ENCODE assay signal across 14 cellular contexts in genomic region chr6:75493400-75494064, GRCh38. TPM values are rescaled to one million over a fixed set of nuclear protein-coding genes. Genes with fewer than 3 reads are reported as not detected.
A peak's percentile ranks its signal among the peaks of the same experiment; 100 is the strongest.
DNase-seq lines count a peak whose midpoint lies in the region; ATAC-seq and TF ChIP-seq lines count a peak whose summit lies in the region.
"Had no signal": no experiment of that assay in that cellular context is flagged by ENCODE, and none has a peak within 500 bp of the region (broad histone marks: within the 10 kb centered on the region; RNA-seq: fewer than 3 reads in every experiment).

Gene FILIP1, minus strand, starts transcription at chr6:75493800. Its CDS starts 78,828 bp downstream, at chr6:75414972.

- H3K4me3 Mint-ChIP-seq in T-helper 1 cell treated with Interleukin-12 subunit alpha and Interleukin-12 subunit beta and Interleukin-4 antibody, amounts not matched to agents 30 μg/mL and 1 μg/mL, for 36 hours = peak within 1 kb of the TSS; percentile 8
- no peak within 1 kb of the TSS for H3K4me3 Mint-ChIP-seq in T-helper 17 cell
- H3K4me3 Mint-ChIP-seq: IgD-negative memory B cell, memory B cell had no signal

- H3K4me3 ChIP-seq in fibroblast of the aortic adventitia (ENCODE audit: low read depth, low read length) (peak within 1 kb of the TSS; percentile 49), prostate gland (peak within 1 kb of the TSS in 1 of 2 donors; percentile 8)
- H3K4me3 ChIP-seq: BLaER1 had no signal

- peaks cover 25% of the 10 kb centered on the region for H3K4me1 Mint-ChIP-seq in T-helper 1 cell treated with Interleukin-12 subunit alpha and Interleukin-12 subunit beta and Interleukin-4 antibody, amounts not matched to agents 30 μg/mL and 1 μg/mL, for 36 hours (ENCODE audit: low read depth)
- H3K4me1 Mint-ChIP-seq in T-helper 17 cell = peaks cover 7% of the 10 kb centered on the region

- H3K27ac ChIP-seq in prostate gland = no peak within 1 kb of the TSS
- H3K27ac ChIP-seq: BLaER1 had no signal

- H3K36me3 Mint-ChIP-seq in T-helper 1 cell treated with Interleukin-12 subunit alpha and Interleukin-12 subunit beta and Interleukin-4 antibody, amounts not matched to agents 30 μg/mL and 1 μg/mL, for 36 hours (ENCODE audit: low read depth) = peaks cover 2% of the 10 kb centered on the region
- H3K36me3 Mint-ChIP-seq in T-helper 17 cell (ENCODE audit: low read depth) = no peaks in the 10 kb centered on the region
- H3K36me3 Mint-ChIP-seq: IgD-negative memory B cell, memory B cell had no signal

- TF ChIP-seq POLR2A in prostate gland (IDR thresholded peaks at IDR 0.05) = no peak

- peaks cover 64% of the 10 kb centered on the region for H3K27me3 Mint-ChIP-seq in T-helper 1 cell treated with Interleukin-12 subunit alpha and Interleukin-12 subunit beta and Interleukin-4 antibody, amounts not matched to agents 30 μg/mL and 1 μg/mL, for 36 hours (ENCODE audit: low read depth)
- peaks cover 57% of the 10 kb centered on the region for H3K27me3 Mint-ChIP-seq in T-helper 17 cell

- no peaks in the 10 kb centered on the region for H3K36me3 ChIP-seq in prostate gland
- H3K36me3 ChIP-seq: BLaER1 had no signal

- DNase-seq in T-helper 1 cell (no peak), fibroblast of the aortic adventitia (ENCODE audit: low read depth) (peak; percentile 68), myocyte (ENCODE audit: low read depth) (peak; percentile 94), NCI-H526 (lab: John Stamatoyannopoulos, UW) (no peak), prostate gland (ENCODE audit: low spot score) (no peak), T-helper 17 cell (no peak)
- DNase-seq: activated gamma-delta T cell; OCI-M1; stimulated activated naive CD4-positive, alpha-beta T cell treated with Interleukin-2 at 50 U/mL for 16 hours had no signal

- no peaks in the 10 kb centered on the region for H3K4me1 ChIP-seq in prostate gland (replicated peaks)

- intact Hi-C loops in prostate gland (cut with DNase I) = no loop called here

- 26% methylated on average over 10 of the region's 10 CpGs for WGBS in prostate gland

- no peaks in the 10 kb centered on the region for H3K9me3 Mint-ChIP-seq in T-helper 1 cell treated with Interleukin-12 subunit alpha and Interleukin-12 subunit beta and Interleukin-4 antibody, amounts not matched to agents 30 μg/mL and 1 μg/mL, for 36 hours
- H3K9me3 Mint-ChIP-seq: memory B cell had no signal

- no peak within 1 kb of the TSS for H3K27ac Mint-ChIP-seq in T-helper 1 cell treated with Interleukin-12 subunit alpha and Interleukin-12 subunit beta and Interleukin-4 antibody, amounts not matched to agents 30 μg/mL and 1 μg/mL, for 36 hours
- H3K27ac Mint-ChIP-seq in T-helper 17 cell = no peak within 1 kb of the TSS
- H3K27ac Mint-ChIP-seq: IgD-negative memory B cell, memory B cell had no signal

- H3K27me3 ChIP-seq in prostate gland (replicated peaks; ENCODE audit: insufficient read depth) = no peaks in the 10 kb centered on the region
- H3K27me3 ChIP-seq: BLaER1 had no signal

- TF ChIP-seq CTCF in fibroblast of the aortic adventitia (IDR thresholded peaks at IDR 0.05; ENCODE audit: insufficient read depth, low read length) (no peak), prostate gland (IDR thresholded peaks at IDR 0.05) (no peak)

- ATAC-seq in T-helper 17 cell = no peak
- no peak for ATAC-seq in HG02642 (IDR thresholded peaks at IDR 0.05; ENCODE audit: poor library complexity, unreplicated experiment)

- H3K9me3 ChIP-seq in prostate gland (no peaks in the 10 kb centered on the region), T-helper 17 cell (ENCODE audit: control insufficient read depth, low read length, poor library complexity, severe bottlenecking) (no peaks in the 10 kb centered on the region)
- H3K9me3 ChIP-seq: BLaER1 had no signal

RNA-seq across cellular contexts. Expression of gene FILIP1, which starts in this region (rescaled TPM):
- 0.45 and 5.5 TPM in 2 replicates for total RNA-seq in fibroblast of the aortic adventitia (ENCODE audit: low replicate concordance)
- 41.5 and 46.7 TPM in 2 replicates for total RNA-seq in myocyte
- 2.8 TPM for polyA plus RNA-seq in myocyte (2012)
- 1 to 10 TPM; 2.1 to 3.3 TPM for total RNA-seq in prostate gland
- total RNA-seq in T-helper 17 cell = under 1 TPM; 0.07 to 0.08 TPM
- polyA plus RNA-seq: IgD-negative memory B cell had no signal

Comparison
In these comparisons a context has a peak if more than half of its experiments do, and no peak if none do; other contexts are left out.
1. DNase-seq: peak in fibroblast of the aortic adventitia (single experiment) and myocyte (single experiment); none in T-helper 1 cell (0 of 5), NCI-H526 (0 of 2), prostate gland (single experiment) and T-helper 17 cell (0 of 3).